ENCODE assay signal across 8 cellular contexts in the genomic region with DNA sequence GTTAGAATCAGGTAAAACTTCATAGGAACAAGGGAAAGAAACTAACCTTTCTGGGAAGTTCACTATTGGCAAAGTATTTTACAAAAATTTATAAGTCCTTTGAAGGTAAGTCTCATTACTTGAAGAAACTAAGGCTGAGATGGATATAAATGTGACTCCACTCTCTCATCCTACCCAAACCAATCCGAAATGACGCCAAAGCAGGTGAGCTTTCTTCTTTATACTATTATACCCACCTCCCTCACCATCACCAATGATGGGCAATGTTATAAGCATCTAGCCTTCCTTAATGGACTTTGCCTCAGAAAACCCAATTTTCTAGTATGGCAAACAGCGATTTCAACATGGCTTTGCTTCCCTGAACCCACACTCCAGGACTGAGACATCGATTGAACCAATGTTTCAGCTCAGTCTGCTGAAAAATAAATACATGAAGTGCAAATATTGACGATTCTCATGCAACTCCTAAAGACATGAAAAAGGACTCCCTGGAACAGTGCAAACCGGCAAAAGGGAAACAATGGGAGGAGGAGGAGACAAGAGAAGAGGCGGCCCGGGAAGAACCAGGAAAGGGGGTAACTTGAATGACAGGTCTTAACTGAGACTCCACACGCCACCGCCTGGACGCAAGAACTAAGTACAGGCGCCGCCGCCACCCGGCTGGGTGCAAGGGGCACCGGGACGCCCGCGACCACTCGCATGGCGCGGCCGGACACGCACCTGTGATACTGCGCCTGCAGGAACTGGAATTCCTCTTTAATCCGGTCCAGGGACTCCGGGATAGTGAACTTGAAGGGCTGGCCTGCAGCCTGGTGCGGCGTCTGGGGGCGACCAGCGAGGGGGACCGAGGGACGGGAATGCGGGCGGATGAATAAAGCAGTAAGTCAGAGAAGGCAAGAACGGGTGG. TPM values are rescaled to one million over a fixed set of nuclear protein-coding genes. Genes with fewer than 3 reads are reported as not detected.
DNase-seq lines count a peak whose midpoint lies in the region; ATAC-seq and TF ChIP-seq lines count a peak whose summit lies in the region.

No MANE protein-coding gene starts in this region.

- no peaks in the 10 kb centered on the region for H3K36me3 Mint-ChIP-seq in activated naive CD8-positive, alpha-beta T cell treated with anti-CD3 and anti-CD28 coated beads for 36 hours
- no peaks in the 10 kb centered on the region for H3K36me3 Mint-ChIP-seq in nephron progenitor cell (ENCODE audit: low read depth)

- H3K27me3 Mint-ChIP-seq in activated naive CD8-positive, alpha-beta T cell treated with anti-CD3 and anti-CD28 coated beads for 36 hours, result peaks cover 26% of the 10 kb centered on the region
- H3K27me3 Mint-ChIP-seq in nephron progenitor cell (ENCODE audit: low read depth, poor library complexity), result peaks cover 13% of the 10 kb centered on the region

- H3K27me3 ChIP-seq in aorta (ENCODE audit: control insufficient read depth in 1 of 2, insufficient read depth in 2 of 2, low read length in 1 of 2), result no peaks in the 10 kb centered on the region

- H3K27ac ChIP-seq in aorta (ENCODE audit: low read depth in 1 of 2, low read length in 2 of 2), result peak overlapping the region; percentile 29 to 92

- H3K4me3 ChIP-seq in aorta (ENCODE audit: low read length in 2 of 2), result peak overlapping the region; percentile 38 to 96

- H3K36me3 ChIP-seq in aorta (ENCODE audit: control insufficient read depth in 1 of 2, insufficient read depth in 2 of 2, low read length in 1 of 2), result no peaks in the 10 kb centered on the region

- WGBS in aorta, 2 donors, result 1% methylated on average over 36 of the region's 36 CpGs

- intact Hi-C loops in aorta (cut with DNase I), result loop anchor here (1.0 to 10.0 kb wide), 8 partner anchors 75 to 798 kb away; no protein-coding TSS in a partner anchor

- peaks cover 0 to 5% of the 10 kb centered on the region in 2 donors for H3K4me1 ChIP-seq in aorta (ENCODE audit: control insufficient read depth in 1 of 2, insufficient read depth in 2 of 2, low read length in 2 of 2)

- H3K27ac Mint-ChIP-seq in activated naive CD8-positive, alpha-beta T cell treated with anti-CD3 and anti-CD28 coated beads for 36 hours, result no peak overlapping the region
- peak overlapping the region; percentile 92 for H3K27ac Mint-ChIP-seq in nephron progenitor cell

- DNase-seq in EH (ENCODE audit: low read depth) (peak; percentile 79), NCI-H510A treated with DMSO at 0.1 percent for 48 hours (lab: John Stamatoyannopoulos, UW) (peak; percentile 86), glomerular visceral epithelial cell (ENCODE audit: extremely low spot score) (peak; percentile 87), nephron progenitor cell (peak; percentile 83), aorta (peak; percentile 85 to 92)
- DNase-seq in activated naive CD8-positive, alpha-beta T cell treated with anti-CD3 and anti-CD28 coated beads for 36 hours, result peak; percentile 33

- no peaks in the 10 kb centered on the region for H3K9me3 Mint-ChIP-seq in activated naive CD8-positive, alpha-beta T cell treated with anti-CD3 and anti-CD28 coated beads for 36 hours
- H3K9me3 Mint-ChIP-seq in nephron progenitor cell, result no peaks in the 10 kb centered on the region

- ATAC-seq in HG03520 (IDR thresholded peaks at IDR 0.05; ENCODE audit: unreplicated experiment) (peak; percentile 27), aorta (ENCODE audit: low FRiP score) (peak; percentile 61), HG02970 (IDR thresholded peaks at IDR 0.05; ENCODE audit: low FRiP score, unreplicated experiment) (no peak)

- peak overlapping the region; percentile 70 for H3K4me3 Mint-ChIP-seq in activated naive CD8-positive, alpha-beta T cell treated with anti-CD3 and anti-CD28 coated beads for 36 hours
- H3K4me3 Mint-ChIP-seq in nephron progenitor cell, result no peak overlapping the region

- no peaks in the 10 kb centered on the region for H3K9me3 ChIP-seq in aorta (ENCODE audit: control insufficient read depth, low read length)

- H3K4me1 Mint-ChIP-seq in activated naive CD8-positive, alpha-beta T cell treated with anti-CD3 and anti-CD28 coated beads for 36 hours, result peaks cover 22% of the 10 kb centered on the region
- H3K4me1 Mint-ChIP-seq in nephron progenitor cell, result peaks cover 13% of the 10 kb centered on the region

- TF ChIP-seq CTCF in nephron progenitor cell (IDR thresholded peaks at IDR 0.05), result peak; percentile 64

RNA-seq across cellular contexts. Expression of gene TLE1, which starts 2.5 kb away (rescaled TPM):
- total RNA-seq in activated naive CD8-positive, alpha-beta T cell treated with anti-CD3 and anti-CD28 coated beads for 36 hours, result under 1 TPM; 0.08 to 0.16 TPM
- 10 to 100 TPM; 31.0 to 32.7 TPM for total RNA-seq in aorta
- polyA plus RNA-seq in aorta, result 10 to 100 TPM; 20.9 to 39.9 TPM

Comparison
In these comparisons a context has a peak if more than half of its experiments do, and no peak if none do; other contexts are left out.
1. DNase-seq: peak in every context shown above with its lines; median percentile 88 in aorta; 87 in glomerular visceral epithelial cell; 86 in NCI-H510A treated with DMSO at 0.1 percent for 48 hours; 83 in nephron progenitor cell; 79 in EH; 33 in activated naive CD8-positive, alpha-beta T cell treated with anti-CD3 and anti-CD28 coated beads for 36 hours.
2. RNA of gene TLE1, which starts 2.5 kb away (total RNA-seq): 31.0 to 32.7 TPM in aorta; 0.08 to 0.16 TPM in activated naive CD8-positive, alpha-beta T cell treated with anti-CD3 and anti-CD28 coated beads for 36 hours; every median in the first group is over 10 times any median in the second.